8 cellular contexts compared by ENCODE assay signal in the genomic region with DNA sequence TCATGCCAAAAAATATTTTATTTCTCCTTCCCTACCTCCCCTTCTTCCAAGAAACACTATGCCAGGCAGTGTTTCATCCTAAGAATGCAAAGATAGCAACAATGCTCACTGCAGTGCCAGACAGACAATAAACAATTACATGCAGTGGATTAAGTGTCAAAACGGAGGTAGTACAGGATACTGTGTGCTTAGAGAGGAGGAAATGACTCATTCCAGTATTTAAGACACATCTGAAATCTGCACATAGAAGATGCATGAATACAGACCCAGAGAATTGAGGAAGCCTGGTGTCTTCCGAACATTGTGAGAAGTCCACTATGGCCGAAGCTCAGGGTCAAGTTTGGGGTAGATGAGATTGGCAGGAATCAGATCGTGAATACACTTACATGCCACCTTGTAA.
DNase-seq lines count a peak whose midpoint lies in the region; ATAC-seq and TF ChIP-seq lines count a peak whose summit lies in the region.

No MANE protein-coding gene starts in this region.

- peak overlapping the region; percentile 55 for H3K4me3 Mint-ChIP-seq in activated CD8-positive, alpha-beta T cell treated with anti-CD3 and anti-CD28 coated beads, Interleukin-2, amount 10 ng/mL, durations not matched to agents 7 days and 5 days

- H3K4me3 ChIP-seq in GM06990 (replicated peaks; ENCODE audit: low read depth, low read length) (no peak overlapping the region), mesendoderm (ENCODE audit: low read length) (no peak overlapping the region)

- H4K8ac ChIP-seq in mesendoderm (ENCODE audit: low read depth, low read length): no peak overlapping the region

- H3K56ac ChIP-seq in mesendoderm (ENCODE audit: low read length): peak overlapping the region; percentile 56

- no peak overlapping the region for H3K23ac ChIP-seq in mesendoderm (ENCODE audit: low read length)

- H3K18ac ChIP-seq in mesendoderm (ENCODE audit: low read length): peak overlapping the region; percentile 83

- CTCF ChIA-PET in activated CD8-positive, alpha-beta T cell treated with anti-CD3 and anti-CD28 coated beads, Interleukin-2, amount 10 ng/mL, durations not matched to agents 7 days and 5 days (lab: Charles Lee): interaction anchor here (1.4 to 2.5 kb wide), 4 partner anchors 10 to 149 kb away, joined by 3 to 11 read pairs (median 5); no protein-coding TSS in a partner anchor

- no peak overlapping the region for H3K4ac ChIP-seq in mesendoderm (ENCODE audit: low read depth, low read length)

- H2AK5ac ChIP-seq in mesendoderm (ENCODE audit: low read length): no peak overlapping the region

- no peak overlapping the region for H3K9ac ChIP-seq in mesendoderm (ENCODE audit: low read length)

- no CpG with 5 or more reads among the region's 4 CpGs for WGBS in mesendoderm (ENCODE audit: extremely low coverage, insufficient coverage, low lambda C conversion rate)

- peak overlapping the region; percentile 15 for H2BK120ac ChIP-seq in mesendoderm (ENCODE audit: low read depth, low read length)

- no peaks in the 10 kb centered on the region for H3K27me3 Mint-ChIP-seq in activated CD8-positive, alpha-beta T cell treated with anti-CD3 and anti-CD28 coated beads, Interleukin-2, amount 10 ng/mL, durations not matched to agents 7 days and 5 days (ENCODE audit: low read depth)

- peak overlapping the region; percentile 83 for H3K27ac Mint-ChIP-seq in activated CD8-positive, alpha-beta T cell treated with anti-CD3 and anti-CD28 coated beads, Interleukin-2, amount 10 ng/mL, durations not matched to agents 7 days and 5 days

- no peaks in the 10 kb centered on the region for H3K79me2 ChIP-seq in mesendoderm (ENCODE audit: control insufficient read depth, insufficient read depth, low read length)

- no peak overlapping the region for H2BK15ac ChIP-seq in mesendoderm (replicated peaks; ENCODE audit: low read depth)

- peaks cover 56% of the 10 kb centered on the region for H3K4me1 Mint-ChIP-seq in activated CD8-positive, alpha-beta T cell treated with anti-CD3 and anti-CD28 coated beads, Interleukin-2, amount 10 ng/mL, durations not matched to agents 7 days and 5 days (ENCODE audit: low read depth)

- peak overlapping the region; percentile 36 for H2BK5ac ChIP-seq in mesendoderm (ENCODE audit: low read length)

- H3K4me2 ChIP-seq in mesendoderm (ENCODE audit: low read length): no peak overlapping the region

- peak; percentile 42 for DNase-seq in GM06990 (ENCODE audit: extremely low read depth, insufficient read length)
- peak; percentile 25 for DNase-seq in activated CD8-positive, alpha-beta T cell treated with anti-CD3 and anti-CD28 coated beads, Interleukin-2, amount 10 ng/mL, durations not matched to agents 7 days and 5 days
- DNase-seq in mesendoderm: peak; percentile 70
- DNase-seq in NCI-H146 (lab: John Stamatoyannopoulos, UW): no peak
- DNase-seq in stimulated activated CD4-positive, alpha-beta T cell treated with anti-CD3 and anti-CD28 coated beads, Interleukin-4, amount 100 ng/mL, for 4 hours: no peak
- no peak for DNase-seq in NCI-H748 treated with DMSO at 0.1 percent for 48 hours (lab: John Stamatoyannopoulos, UW)

- no peaks in the 10 kb centered on the region for H3K79me1 ChIP-seq in mesendoderm (ENCODE audit: low read length)

- H3K36me3 Mint-ChIP-seq in activated CD8-positive, alpha-beta T cell treated with anti-CD3 and anti-CD28 coated beads, Interleukin-2, amount 10 ng/mL, durations not matched to agents 7 days and 5 days (ENCODE audit: low read depth): peaks cover 27% of the 10 kb centered on the region

- ATAC-seq in GM21447 (IDR thresholded peaks at IDR 0.05; ENCODE audit: unreplicated experiment): peak; percentile 51
- ATAC-seq in HG03571 (IDR thresholded peaks at IDR 0.05; ENCODE audit: unreplicated experiment): peak; percentile 55
- peak; percentile 84 for ATAC-seq in activated CD8-positive, alpha-beta T cell treated with anti-CD3 and anti-CD28 coated beads, Interleukin-2, amount 10 ng/mL, durations not matched to agents 7 days and 5 days

- peak overlapping the region; percentile 58 for H3K27ac ChIP-seq in mesendoderm (ENCODE audit: low read depth, low read length)

- H3K27me3 ChIP-seq in GM06990 (replicated peaks; ENCODE audit: control insufficient read depth, insufficient read depth, low read length): no peaks in the 10 kb centered on the region
- H3K27me3 ChIP-seq in mesendoderm (ENCODE audit: insufficient read depth, low read length, poor library complexity): no peaks in the 10 kb centered on the region

- no peak for TF ChIP-seq CTCF in GM06990 (IDR thresholded peaks at IDR 0.05; ENCODE audit: insufficient read depth, low read length, poor library complexity, severe bottlenecking)

- no peak overlapping the region for H4K5ac ChIP-seq in mesendoderm (ENCODE audit: low read length)

- H3K9me3 Mint-ChIP-seq in activated CD8-positive, alpha-beta T cell treated with anti-CD3 and anti-CD28 coated beads, Interleukin-2, amount 10 ng/mL, durations not matched to agents 7 days and 5 days (ENCODE audit: insufficient read depth): no peaks in the 10 kb centered on the region

- POLR2A ChIA-PET in activated CD8-positive, alpha-beta T cell treated with anti-CD3 and anti-CD28 coated beads, Interleukin-2, amount 10 ng/mL, durations not matched to agents 7 days and 5 days (lab: Charles Lee): interaction anchor here (1.1 to 1.4 kb wide), 2 partner anchors 13 to 326 kb away, joined by 3 read pairs; a partner anchor contains a TSS

- H3K36me3 ChIP-seq in GM06990 (ENCODE audit: control insufficient read depth, insufficient read depth, low read length) (no peaks in the 10 kb centered on the region), mesendoderm (ENCODE audit: control insufficient read depth, insufficient read depth, low read length) (no peaks in the 10 kb centered on the region)

- peaks cover 13% of the 10 kb centered on the region for H3K4me1 ChIP-seq in mesendoderm (ENCODE audit: control insufficient read depth, low read depth, low read length)

Comparison
In these comparisons a context has a peak if more than half of its experiments do, and no peak if none do; other contexts are left out.
1. DNase-seq: peak in GM06990 (single experiment), activated CD8-positive, alpha-beta T cell treated with anti-CD3 and anti-CD28 coated beads, Interleukin-2, amount 10 ng/mL, durations not matched to agents 7 days and 5 days (single experiment) and mesendoderm (single experiment); none in NCI-H146 (single experiment), stimulated activated CD4-positive, alpha-beta T cell treated with anti-CD3 and anti-CD28 coated beads, Interleukin-4, amount 100 ng/mL, for 4 hours (0 of 2) and NCI-H748 treated with DMSO at 0.1 percent for 48 hours (single experiment).
2. Peak in every context shown above with its lines, with median percentiles within 50 percentile points of each other: ATAC-seq.